Comparison of ENCODE assay signal across 1 cellular context in the genomic region with DNA sequence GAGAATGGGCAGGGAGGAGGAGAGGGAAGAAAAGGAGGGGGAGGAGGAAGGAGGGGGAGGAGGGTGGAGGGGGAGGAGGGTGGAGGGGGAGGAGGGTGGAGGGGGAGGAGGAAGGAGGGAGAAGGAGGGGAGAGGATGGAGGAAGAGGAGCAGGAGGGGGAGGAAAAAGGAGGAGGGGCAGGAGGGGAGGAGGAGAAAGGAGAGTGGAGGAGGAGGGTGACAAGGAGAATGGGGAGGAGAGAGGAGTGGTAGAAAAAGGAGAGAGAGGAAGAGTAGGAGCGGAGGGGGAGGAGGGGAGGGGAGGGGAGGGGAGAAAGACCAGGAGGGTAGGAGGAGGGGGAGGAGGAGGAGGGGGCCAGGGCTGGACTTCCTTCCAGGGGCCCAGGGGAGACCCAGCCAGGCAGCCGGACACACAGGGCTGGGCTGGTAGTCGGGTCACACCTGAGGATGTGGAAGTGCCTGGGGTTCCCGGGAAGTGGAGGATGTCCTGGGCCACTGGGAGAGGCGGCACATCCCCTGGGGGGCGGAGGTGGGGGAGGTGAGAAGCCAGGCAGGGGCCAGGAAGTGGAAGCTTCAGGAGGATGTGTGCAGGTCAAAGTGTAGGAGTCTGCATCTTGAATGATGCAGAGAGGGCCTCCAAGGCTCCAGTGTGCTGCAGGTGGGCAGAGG.
TF ChIP-seq lines count a peak whose summit lies in the region.

No MANE protein-coding gene starts in this region.

TF ChIP-seq in WTC11, 78 proteins besides CTCF, POLR2A, EP300 and RAD21 (continued from another document):
- TF ChIP-seq, protein P1, sequence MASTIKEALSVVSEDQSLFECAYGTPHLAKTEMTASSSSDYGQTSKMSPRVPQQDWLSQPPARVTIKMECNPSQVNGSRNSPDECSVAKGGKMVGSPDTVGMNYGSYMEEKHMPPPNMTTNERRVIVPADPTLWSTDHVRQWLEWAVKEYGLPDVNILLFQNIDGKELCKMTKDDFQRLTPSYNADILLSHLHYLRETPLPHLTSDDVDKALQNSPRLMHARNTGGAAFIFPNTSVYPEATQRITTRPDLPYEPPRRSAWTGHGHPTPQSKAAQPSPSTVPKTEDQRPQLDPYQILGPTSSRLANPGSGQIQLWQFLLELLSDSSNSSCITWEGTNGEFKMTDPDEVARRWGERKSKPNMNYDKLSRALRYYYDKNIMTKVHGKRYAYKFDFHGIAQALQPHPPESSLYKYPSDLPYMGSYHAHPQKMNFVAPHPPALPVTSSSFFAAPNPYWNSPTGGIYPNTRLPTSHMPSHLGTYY (CRISPR knock-in tag; IDR thresholded peaks at IDR 0.05), result no peak
- TF ChIP-seq ZNF232 (CRISPR knock-in tag; IDR thresholded peaks at IDR 0.05) (no peak), TEAD1 (CRISPR knock-in tag; IDR thresholded peaks at IDR 0.05) (no peak), ZNF317 (CRISPR knock-in tag; IDR thresholded peaks at IDR 0.05; ENCODE audit: borderline replicate concordance, low read depth) (no peak), NR1H2 (CRISPR knock-in tag; IDR thresholded peaks at IDR 0.05) (no peak), FOXP1 (CRISPR knock-in tag; IDR thresholded peaks at IDR 0.05; ENCODE audit: borderline replicate concordance) (0 out of 2 replicates have a peak, but pooled peaks have one; percentile 16), ETV6 (CRISPR knock-in tag; IDR thresholded peaks at IDR 0.05) (peak; percentile 99), GTF2I (CRISPR knock-in tag; conservative IDR thresholded peaks at IDR 0.05) (no peak), NFATC4 (CRISPR knock-in tag; IDR thresholded peaks at IDR 0.05) (no peak), SOX15 (CRISPR knock-in tag; IDR thresholded peaks at IDR 0.05) (no peak), ZNF219 (CRISPR knock-in tag; IDR thresholded peaks at IDR 0.05; ENCODE audit: borderline replicate concordance) (no peak), HMGA2 (CRISPR knock-in tag; IDR thresholded peaks at IDR 0.05) (no peak)
- TF ChIP-seq, protein P2, sequence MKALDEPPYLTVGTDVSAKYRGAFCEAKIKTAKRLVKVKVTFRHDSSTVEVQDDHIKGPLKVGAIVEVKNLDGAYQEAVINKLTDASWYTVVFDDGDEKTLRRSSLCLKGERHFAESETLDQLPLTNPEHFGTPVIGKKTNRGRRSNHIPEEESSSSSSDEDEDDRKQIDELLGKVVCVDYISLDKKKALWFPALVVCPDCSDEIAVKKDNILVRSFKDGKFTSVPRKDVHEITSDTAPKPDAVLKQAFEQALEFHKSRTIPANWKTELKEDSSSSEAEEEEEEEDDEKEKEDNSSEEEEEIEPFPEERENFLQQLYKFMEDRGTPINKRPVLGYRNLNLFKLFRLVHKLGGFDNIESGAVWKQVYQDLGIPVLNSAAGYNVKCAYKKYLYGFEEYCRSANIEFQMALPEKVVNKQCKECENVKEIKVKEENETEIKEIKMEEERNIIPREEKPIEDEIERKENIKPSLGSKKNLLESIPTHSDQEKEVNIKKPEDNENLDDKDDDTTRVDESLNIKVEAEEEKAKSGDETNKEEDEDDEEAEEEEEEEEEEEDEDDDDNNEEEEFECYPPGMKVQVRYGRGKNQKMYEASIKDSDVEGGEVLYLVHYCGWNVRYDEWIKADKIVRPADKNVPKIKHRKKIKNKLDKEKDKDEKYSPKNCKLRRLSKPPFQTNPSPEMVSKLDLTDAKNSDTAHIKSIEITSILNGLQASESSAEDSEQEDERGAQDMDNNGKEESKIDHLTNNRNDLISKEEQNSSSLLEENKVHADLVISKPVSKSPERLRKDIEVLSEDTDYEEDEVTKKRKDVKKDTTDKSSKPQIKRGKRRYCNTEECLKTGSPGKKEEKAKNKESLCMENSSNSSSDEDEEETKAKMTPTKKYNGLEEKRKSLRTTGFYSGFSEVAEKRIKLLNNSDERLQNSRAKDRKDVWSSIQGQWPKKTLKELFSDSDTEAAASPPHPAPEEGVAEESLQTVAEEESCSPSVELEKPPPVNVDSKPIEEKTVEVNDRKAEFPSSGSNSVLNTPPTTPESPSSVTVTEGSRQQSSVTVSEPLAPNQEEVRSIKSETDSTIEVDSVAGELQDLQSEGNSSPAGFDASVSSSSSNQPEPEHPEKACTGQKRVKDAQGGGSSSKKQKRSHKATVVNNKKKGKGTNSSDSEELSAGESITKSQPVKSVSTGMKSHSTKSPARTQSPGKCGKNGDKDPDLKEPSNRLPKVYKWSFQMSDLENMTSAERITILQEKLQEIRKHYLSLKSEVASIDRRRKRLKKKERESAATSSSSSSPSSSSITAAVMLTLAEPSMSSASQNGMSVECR (CRISPR knock-in tag; IDR thresholded peaks at IDR 0.05; ENCODE audit: borderline replicate concordance), result no peak
- TF ChIP-seq, protein P3, sequence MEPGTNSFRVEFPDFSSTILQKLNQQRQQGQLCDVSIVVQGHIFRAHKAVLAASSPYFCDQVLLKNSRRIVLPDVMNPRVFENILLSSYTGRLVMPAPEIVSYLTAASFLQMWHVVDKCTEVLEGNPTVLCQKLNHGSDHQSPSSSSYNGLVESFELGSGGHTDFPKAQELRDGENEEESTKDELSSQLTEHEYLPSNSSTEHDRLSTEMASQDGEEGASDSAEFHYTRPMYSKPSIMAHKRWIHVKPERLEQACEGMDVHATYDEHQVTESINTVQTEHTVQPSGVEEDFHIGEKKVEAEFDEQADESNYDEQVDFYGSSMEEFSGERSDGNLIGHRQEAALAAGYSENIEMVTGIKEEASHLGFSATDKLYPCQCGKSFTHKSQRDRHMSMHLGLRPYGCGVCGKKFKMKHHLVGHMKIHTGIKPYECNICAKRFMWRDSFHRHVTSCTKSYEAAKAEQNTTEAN (CRISPR knock-in tag; IDR thresholded peaks at IDR 0.05), result 0 out of 2 replicates have a peak, but pooled peaks have one; percentile 38
- TF ChIP-seq, protein P4, sequence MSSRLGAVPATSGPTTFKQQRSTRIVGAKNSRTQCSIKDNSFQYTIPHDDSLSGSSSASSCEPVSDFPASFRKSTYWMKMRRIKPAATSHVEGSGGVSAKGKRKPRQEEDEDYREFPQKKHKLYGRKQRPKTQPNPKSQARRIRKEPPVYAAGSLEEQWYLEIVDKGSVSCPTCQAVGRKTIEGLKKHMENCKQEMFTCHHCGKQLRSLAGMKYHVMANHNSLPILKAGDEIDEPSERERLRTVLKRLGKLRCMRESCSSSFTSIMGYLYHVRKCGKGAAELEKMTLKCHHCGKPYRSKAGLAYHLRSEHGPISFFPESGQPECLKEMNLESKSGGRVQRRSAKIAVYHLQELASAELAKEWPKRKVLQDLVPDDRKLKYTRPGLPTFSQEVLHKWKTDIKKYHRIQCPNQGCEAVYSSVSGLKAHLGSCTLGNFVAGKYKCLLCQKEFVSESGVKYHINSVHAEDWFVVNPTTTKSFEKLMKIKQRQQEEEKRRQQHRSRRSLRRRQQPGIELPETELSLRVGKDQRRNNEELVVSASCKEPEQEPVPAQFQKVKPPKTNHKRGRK (CRISPR knock-in tag; IDR thresholded peaks at IDR 0.05; ENCODE audit: borderline replicate concordance), result 0 out of 2 replicates have a peak, but pooled peaks have one; percentile 52
- TF ChIP-seq, protein P5, sequence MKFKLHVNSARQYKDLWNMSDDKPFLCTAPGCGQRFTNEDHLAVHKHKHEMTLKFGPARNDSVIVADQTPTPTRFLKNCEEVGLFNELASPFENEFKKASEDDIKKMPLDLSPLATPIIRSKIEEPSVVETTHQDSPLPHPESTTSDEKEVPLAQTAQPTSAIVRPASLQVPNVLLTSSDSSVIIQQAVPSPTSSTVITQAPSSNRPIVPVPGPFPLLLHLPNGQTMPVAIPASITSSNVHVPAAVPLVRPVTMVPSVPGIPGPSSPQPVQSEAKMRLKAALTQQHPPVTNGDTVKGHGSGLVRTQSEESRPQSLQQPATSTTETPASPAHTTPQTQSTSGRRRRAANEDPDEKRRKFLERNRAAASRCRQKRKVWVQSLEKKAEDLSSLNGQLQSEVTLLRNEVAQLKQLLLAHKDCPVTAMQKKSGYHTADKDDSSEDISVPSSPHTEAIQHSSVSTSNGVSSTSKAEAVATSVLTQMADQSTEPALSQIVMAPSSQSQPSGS (CRISPR knock-in tag; IDR thresholded peaks at IDR 0.05; ENCODE audit: borderline replicate concordance, low read depth), result no peak
- TF ChIP-seq, protein P6, sequence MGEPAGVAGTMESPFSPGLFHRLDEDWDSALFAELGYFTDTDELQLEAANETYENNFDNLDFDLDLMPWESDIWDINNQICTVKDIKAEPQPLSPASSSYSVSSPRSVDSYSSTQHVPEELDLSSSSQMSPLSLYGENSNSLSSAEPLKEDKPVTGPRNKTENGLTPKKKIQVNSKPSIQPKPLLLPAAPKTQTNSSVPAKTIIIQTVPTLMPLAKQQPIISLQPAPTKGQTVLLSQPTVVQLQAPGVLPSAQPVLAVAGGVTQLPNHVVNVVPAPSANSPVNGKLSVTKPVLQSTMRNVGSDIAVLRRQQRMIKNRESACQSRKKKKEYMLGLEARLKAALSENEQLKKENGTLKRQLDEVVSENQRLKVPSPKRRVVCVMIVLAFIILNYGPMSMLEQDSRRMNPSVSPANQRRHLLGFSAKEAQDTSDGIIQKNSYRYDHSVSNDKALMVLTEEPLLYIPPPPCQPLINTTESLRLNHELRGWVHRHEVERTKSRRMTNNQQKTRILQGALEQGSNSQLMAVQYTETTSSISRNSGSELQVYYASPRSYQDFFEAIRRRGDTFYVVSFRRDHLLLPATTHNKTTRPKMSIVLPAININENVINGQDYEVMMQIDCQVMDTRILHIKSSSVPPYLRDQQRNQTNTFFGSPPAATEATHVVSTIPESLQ (CRISPR knock-in tag; IDR thresholded peaks at IDR 0.05), result no peak
- TF ChIP-seq, protein P7, sequence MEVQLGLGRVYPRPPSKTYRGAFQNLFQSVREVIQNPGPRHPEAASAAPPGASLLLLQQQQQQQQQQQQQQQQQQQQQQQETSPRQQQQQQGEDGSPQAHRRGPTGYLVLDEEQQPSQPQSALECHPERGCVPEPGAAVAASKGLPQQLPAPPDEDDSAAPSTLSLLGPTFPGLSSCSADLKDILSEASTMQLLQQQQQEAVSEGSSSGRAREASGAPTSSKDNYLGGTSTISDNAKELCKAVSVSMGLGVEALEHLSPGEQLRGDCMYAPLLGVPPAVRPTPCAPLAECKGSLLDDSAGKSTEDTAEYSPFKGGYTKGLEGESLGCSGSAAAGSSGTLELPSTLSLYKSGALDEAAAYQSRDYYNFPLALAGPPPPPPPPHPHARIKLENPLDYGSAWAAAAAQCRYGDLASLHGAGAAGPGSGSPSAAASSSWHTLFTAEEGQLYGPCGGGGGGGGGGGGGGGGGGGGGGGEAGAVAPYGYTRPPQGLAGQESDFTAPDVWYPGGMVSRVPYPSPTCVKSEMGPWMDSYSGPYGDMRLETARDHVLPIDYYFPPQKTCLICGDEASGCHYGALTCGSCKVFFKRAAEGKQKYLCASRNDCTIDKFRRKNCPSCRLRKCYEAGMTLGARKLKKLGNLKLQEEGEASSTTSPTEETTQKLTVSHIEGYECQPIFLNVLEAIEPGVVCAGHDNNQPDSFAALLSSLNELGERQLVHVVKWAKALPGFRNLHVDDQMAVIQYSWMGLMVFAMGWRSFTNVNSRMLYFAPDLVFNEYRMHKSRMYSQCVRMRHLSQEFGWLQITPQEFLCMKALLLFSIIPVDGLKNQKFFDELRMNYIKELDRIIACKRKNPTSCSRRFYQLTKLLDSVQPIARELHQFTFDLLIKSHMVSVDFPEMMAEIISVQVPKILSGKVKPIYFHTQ (CRISPR knock-in tag; IDR thresholded peaks at IDR 0.05), result no peak
- TF ChIP-seq, protein P8, sequence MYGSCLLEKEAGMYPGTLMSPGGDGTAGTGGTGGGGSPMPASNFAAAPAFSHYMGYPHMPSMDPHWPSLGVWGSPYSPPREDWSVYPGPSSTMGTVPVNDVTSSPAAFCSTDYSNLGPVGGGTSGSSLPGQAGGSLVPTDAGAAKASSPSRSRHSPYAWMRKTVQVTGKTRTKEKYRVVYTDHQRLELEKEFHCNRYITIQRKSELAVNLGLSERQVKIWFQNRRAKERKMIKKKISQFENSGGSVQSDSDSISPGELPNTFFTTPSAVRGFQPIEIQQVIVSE (CRISPR knock-in tag; IDR thresholded peaks at IDR 0.05; ENCODE audit: borderline replicate concordance), result no peak
- TF ChIP-seq, protein P9, sequence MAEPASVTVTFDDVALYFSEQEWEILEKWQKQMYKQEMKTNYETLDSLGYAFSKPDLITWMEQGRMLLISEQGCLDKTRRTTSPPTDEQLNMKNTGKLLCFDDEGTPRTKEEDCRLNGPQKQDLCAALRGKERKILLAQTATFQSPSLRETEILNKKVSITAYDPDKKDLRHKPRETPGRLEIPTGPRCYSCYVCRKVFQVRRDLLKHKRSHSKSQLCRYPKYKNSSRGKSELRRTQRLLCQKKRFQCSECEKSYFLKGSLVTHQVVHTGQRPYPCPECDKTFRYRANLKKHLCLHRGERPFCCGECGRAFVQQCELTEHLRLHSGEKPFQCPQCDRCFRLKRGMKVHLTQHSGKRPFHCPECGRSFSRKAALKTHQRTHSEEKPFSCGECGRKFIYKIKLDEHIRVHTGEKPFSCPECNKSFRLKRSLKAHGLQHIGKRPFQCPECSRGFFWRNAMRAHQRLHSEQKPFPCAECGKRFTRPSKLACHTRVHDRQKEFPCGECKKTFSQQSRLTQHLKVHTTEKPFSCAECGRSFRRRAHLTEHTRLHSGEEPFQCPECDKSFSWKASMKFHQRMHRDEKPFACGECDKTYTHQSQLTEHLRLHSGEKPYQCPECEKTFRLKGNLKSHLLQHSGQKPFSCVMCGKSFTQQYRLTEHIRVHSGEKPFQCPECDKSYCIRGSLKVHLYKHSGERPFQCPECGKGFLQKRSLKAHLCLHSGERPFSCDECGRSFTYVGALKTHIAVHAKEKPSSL (CRISPR knock-in tag; conservative IDR thresholded peaks at IDR 0.05), result no peak
- TF ChIP-seq, protein P10, sequence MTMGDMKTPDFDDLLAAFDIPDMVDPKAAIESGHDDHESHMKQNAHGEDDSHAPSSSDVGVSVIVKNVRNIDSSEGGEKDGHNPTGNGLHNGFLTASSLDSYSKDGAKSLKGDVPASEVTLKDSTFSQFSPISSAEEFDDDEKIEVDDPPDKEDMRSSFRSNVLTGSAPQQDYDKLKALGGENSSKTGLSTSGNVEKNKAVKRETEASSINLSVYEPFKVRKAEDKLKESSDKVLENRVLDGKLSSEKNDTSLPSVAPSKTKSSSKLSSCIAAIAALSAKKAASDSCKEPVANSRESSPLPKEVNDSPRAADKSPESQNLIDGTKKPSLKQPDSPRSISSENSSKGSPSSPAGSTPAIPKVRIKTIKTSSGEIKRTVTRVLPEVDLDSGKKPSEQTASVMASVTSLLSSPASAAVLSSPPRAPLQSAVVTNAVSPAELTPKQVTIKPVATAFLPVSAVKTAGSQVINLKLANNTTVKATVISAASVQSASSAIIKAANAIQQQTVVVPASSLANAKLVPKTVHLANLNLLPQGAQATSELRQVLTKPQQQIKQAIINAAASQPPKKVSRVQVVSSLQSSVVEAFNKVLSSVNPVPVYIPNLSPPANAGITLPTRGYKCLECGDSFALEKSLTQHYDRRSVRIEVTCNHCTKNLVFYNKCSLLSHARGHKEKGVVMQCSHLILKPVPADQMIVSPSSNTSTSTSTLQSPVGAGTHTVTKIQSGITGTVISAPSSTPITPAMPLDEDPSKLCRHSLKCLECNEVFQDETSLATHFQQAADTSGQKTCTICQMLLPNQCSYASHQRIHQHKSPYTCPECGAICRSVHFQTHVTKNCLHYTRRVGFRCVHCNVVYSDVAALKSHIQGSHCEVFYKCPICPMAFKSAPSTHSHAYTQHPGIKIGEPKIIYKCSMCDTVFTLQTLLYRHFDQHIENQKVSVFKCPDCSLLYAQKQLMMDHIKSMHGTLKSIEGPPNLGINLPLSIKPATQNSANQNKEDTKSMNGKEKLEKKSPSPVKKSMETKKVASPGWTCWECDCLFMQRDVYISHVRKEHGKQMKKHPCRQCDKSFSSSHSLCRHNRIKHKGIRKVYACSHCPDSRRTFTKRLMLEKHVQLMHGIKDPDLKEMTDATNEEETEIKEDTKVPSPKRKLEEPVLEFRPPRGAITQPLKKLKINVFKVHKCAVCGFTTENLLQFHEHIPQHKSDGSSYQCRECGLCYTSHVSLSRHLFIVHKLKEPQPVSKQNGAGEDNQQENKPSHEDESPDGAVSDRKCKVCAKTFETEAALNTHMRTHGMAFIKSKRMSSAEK (CRISPR knock-in tag; IDR thresholded peaks at IDR 0.05; ENCODE audit: borderline replicate concordance), result no peak
- TF ChIP-seq, protein P11, sequence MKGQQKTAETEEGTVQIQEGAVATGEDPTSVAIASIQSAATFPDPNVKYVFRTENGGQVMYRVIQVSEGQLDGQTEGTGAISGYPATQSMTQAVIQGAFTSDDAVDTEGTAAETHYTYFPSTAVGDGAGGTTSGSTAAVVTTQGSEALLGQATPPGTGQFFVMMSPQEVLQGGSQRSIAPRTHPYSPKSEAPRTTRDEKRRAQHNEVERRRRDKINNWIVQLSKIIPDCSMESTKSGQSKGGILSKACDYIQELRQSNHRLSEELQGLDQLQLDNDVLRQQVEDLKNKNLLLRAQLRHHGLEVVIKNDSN (CRISPR knock-in tag; IDR thresholded peaks at IDR 0.05), result no peak
TF ChIP-seq in WTC11: peak in this region for 10.
